In genomic region chr11:76197332-76197731, GRCh38 we compare ENCODE assay signal across 34 cellular contexts. TPM values are rescaled to one million over a fixed set of nuclear protein-coding genes. Genes with fewer than 3 reads are reported as not detected.
"Had no signal": no experiment of that assay in that cellular context is flagged by ENCODE, and none has a peak within 500 bp of the region (broad histone marks: within the 10 kb centered on the region; RNA-seq: fewer than 3 reads in every experiment).

No MANE protein-coding gene starts in this region.

- DNase-seq: activated effector memory CD4-positive, alpha-beta T cell treated with anti-CD3 and anti-CD28 coated beads, Interleukin-2, amount 50 U/mL, for 16 hours; activated effector memory CD4-positive, alpha-beta T cell treated with Interleukin-2 at 50 U/mL for 16 hours; activated gamma-delta T cell; activated gamma-delta T cell treated with Interleukin-2 at 50 U/mL for 16 hours; activated naive CD4-positive, alpha-beta T cell; activated naive CD4-positive, alpha-beta T cell treated with anti-CD3 and anti-CD28 coated beads for 36 hours; activated naive CD4-positive, alpha-beta T cell treated with anti-CD3 and anti-CD28 coated beads, Interleukin-2, amount 10 ng/mL, durations not matched to agents 7 days and 5 days; activated naive CD4-positive, alpha-beta T cell treated with anti-CD3 and anti-CD28 coated beads, Interleukin-2, amount 50 U/mL, for 16 hours; activated naive CD4-positive, alpha-beta T cell treated with Interleukin-2 at 50 U/mL for 16 hours; activated naive CD8-positive, alpha-beta T cell treated with anti-CD3 and anti-CD28 coated beads for 36 hours; activated naive CD8-positive, alpha-beta T cell treated with anti-CD3 and anti-CD28 coated beads, Interleukin-2, amount 10 ng/mL, durations not matched to agents 7 days and 5 days; activated naive CD8-positive, alpha-beta T cell treated with anti-CD3 and anti-CD28 coated beads, Interleukin-2, amount 50 U/mL, for 24 hours; activated T-cell treated with anti-CD3 and anti-CD28 coated beads, Interleukin-2, amount 50 U/mL, for 1 hour; activated T-cell treated with anti-CD3 and anti-CD28 coated beads, Interleukin-2, amount 50 U/mL, for 24 hours; activated T-cell treated with anti-CD3 and anti-CD28 coated beads, Interleukin-2, amount 50 U/mL, for 4 hours; activated T-cell treated with anti-CD3 and anti-CD28 coated beads, Interleukin-2, amount 50 U/mL, for 48 hours; activated T-cell treated with anti-CD3 and anti-CD28 coated beads, Interleukin-2, amount 50 U/mL, for 72 hours; amniotic stem cell; amygdala; anterior cingulate cortex; aorta; brain microvascular endothelial cell; caudate nucleus; central memory CD4-positive, alpha-beta T cell; cerebellar nuclear complex had no signal

- H3K27me3 ChIP-seq: adrenal gland, ascending aorta, body of pancreas, brain microvascular endothelial cell, breast epithelium, cardiac muscle cell had no signal

- H3K36me3 ChIP-seq: adrenal gland, ascending aorta, brain microvascular endothelial cell, breast epithelium had no signal

- H3K9me3 ChIP-seq: adrenal gland, ascending aorta, body of pancreas, breast epithelium had no signal

- H3K4me1 ChIP-seq: ascending aorta, breast epithelium had no signal

- ATAC-seq: activated naive CD4-positive, alpha-beta T cell treated with anti-CD3 and anti-CD28 coated beads, Interleukin-2, amount 50 U/mL, for 72 hours; activated naive CD8-positive, alpha-beta T cell treated with anti-CD3 and anti-CD28 coated beads, Interleukin-2, amount 50 U/mL, for 24 hours; activated T-cell treated with anti-CD3 and anti-CD28 coated beads, Interleukin-2, amount 50 U/mL, for 4 hours; activated T-cell treated with anti-CD3 and anti-CD28 coated beads, Interleukin-2, amount 50 U/mL, for 72 hours; activated T-helper 17 cell treated with anti-CD3 and anti-CD28 coated beads, Interleukin-2, amount 50 U/mL, for 72 hours had no signal

- H3K4me3 ChIP-seq: adrenal gland, ascending aorta, body of pancreas, breast epithelium, cardiac muscle cell had no signal

- FAIRE-seq: astrocyte, bronchial epithelial cell had no signal

- H3K27ac ChIP-seq: ascending aorta, body of pancreas, brain microvascular endothelial cell, breast epithelium, cardiac muscle cell had no signal

RNA-seq across cellular contexts. Expression of gene WNT11, which starts 9.0 kb away (rescaled TPM):
- total RNA-seq: activated naive CD4-positive, alpha-beta T cell treated with anti-CD3 and anti-CD28 coated beads for 36 hours; activated naive CD8-positive, alpha-beta T cell treated with anti-CD3 and anti-CD28 coated beads for 36 hours; activated T-helper 17 cell treated with anti-CD3 and anti-CD28 coated beads, Interleukin-2, amount 50 U/mL, for 72 hours; bronchial epithelial cell had no signal
